ENCODE assay signal across 14 cellular contexts in the genomic region with DNA sequence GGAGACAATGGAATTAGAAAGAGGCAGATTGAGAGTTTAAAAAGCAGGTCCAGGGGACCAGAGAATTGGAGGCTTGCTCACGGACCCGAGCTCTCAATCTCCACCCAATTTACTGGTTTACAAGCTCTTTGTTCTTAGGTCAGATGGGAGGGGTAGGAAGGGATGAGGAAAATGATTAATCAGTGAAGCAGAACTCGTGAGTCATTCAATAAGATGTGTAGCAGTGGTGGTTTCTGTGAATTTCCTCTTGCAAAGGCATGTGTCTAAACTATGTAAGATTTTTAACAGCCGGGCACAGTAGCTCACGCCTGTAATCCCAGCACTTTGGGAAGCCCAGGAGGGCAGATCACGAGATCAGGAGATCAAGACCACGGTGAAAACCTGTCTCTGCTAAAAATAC. TPM values are rescaled to one million over a fixed set of nuclear protein-coding genes. Genes with fewer than 3 reads are reported as not detected.
"Had no signal": no experiment of that assay in that cellular context is flagged by ENCODE, and none has a peak within 500 bp of the region (broad histone marks: within the 10 kb centered on the region; RNA-seq: fewer than 3 reads in every experiment).

No MANE protein-coding gene starts in this region.

RNA-seq across cellular contexts. Expression of gene TSPY4, which starts 58.4 kb away (rescaled TPM):
- total RNA-seq: activated CD4-positive, alpha-beta T cell treated with anti-CD3 and anti-CD28 coated beads for 36 hours; activated CD4-positive, alpha-beta T cell treated with anti-CD3 and anti-CD28 coated beads, Interleukin-2, amount 10 ng/mL, durations not matched to agents 7 days and 5 days; activated CD8-positive, alpha-beta T cell treated with anti-CD3 and anti-CD28 coated beads, Interleukin-2, amount 10 ng/mL, durations not matched to agents 7 days and 5 days; activated naive CD8-positive, alpha-beta T cell treated with anti-CD3 and anti-CD28 coated beads, Interleukin-2, amount 10 ng/mL, durations not matched to agents 7 days and 5 days; activated T-helper 2 cell treated with anti-CD3 and anti-CD28 coated beads, Interferon-gamma antibody, Interleukin-2, Interleukin-4, amounts not matched to agents 10 μg/mL and 5 μg/mL and 100 μg/mL, durations not matched to agents 14 hours and 24 hours and 36 hours; ascending aorta; cardiac septum; K562; OCI-LY7; PC-9; SJCRH30; WTC11 had no signal
- polyA plus RNA-seq: adipose tissue, K562, SK-N-SH had no signal
